In genomic region chr3:9951962-9952805, GRCh38 we compare ENCODE assay signal across 8 cellular contexts. TPM values are rescaled to one million over a fixed set of nuclear protein-coding genes. Genes with fewer than 3 reads are reported as not detected.
DNase-seq lines count a peak whose midpoint lies in the region; ATAC-seq and TF ChIP-seq lines count a peak whose summit lies in the region.

Gene PRRT3 (minus strand): TSS chr3:9952408. CDS start chr3:9950115, 2,293 bp downstream.

- peak; percentile 49 for DNase-seq in GDM1 (lab: John Stamatoyannopoulos, UW)
- DNase-seq in KBM-7: peak; percentile 49
- no peak for DNase-seq in colonic mucosa
- peak; percentile 40 to 49 for DNase-seq in lung microvascular endothelial cell (ENCODE audit: low read depth in 2 of 2)
- peak; percentile 13 to 56 (median 22) for DNase-seq in stimulated activated naive CD4-positive, alpha-beta T cell (lab: John Stamatoyannopoulos, UW)

- H3K9ac ChIP-seq in colonic mucosa (ENCODE audit: low read depth in 2 of 2, low read length in 2 of 2): peak within 1 kb of the TSS in 1 of 2 donors; percentile 69

- no peaks in the 10 kb centered on the region for H3K27me3 ChIP-seq in colonic mucosa

- H3K27ac ChIP-seq in colonic mucosa: no peak within 1 kb of the TSS

- TF ChIP-seq CTCF in colonic mucosa (IDR thresholded peaks at IDR 0.05): no peak

- H3K4me3 ChIP-seq in colonic mucosa: peak within 1 kb of the TSS; percentile 39

- ATAC-seq in GM21423 (IDR thresholded peaks at IDR 0.05; ENCODE audit: unreplicated experiment) (peak; percentile 67), HG02763 (IDR thresholded peaks at IDR 0.05; ENCODE audit: unreplicated experiment) (no peak)
- ATAC-seq in activated CD4-positive, CD25-positive, alpha-beta regulatory T cell treated with anti-CD3 and anti-CD28 coated beads, Interleukin-2, amount 50 U/mL, for 24 hours: peak; percentile 88 to 92

- no peaks in the 10 kb centered on the region for H3K36me3 ChIP-seq in colonic mucosa

- peaks cover 5% of the 10 kb centered on the region for H3K4me1 ChIP-seq in colonic mucosa

- no peaks in the 10 kb centered on the region for H3K9me3 ChIP-seq in colonic mucosa

- in situ Hi-C loops in KBM-7 (cut with MboI; ENCODE audit: low pct_unique_long_range_greater_than_20kb, low sequenced_read_pairs): no loop called here

- intact Hi-C loops in colonic mucosa (cut with DNase I): no loop called here

RNA-seq across cellular contexts. Expression of gene PRRT3, which starts in this region (rescaled TPM):
- total RNA-seq in colonic mucosa (1 to 10 TPM in 1 of 2 donors, under 1 TPM in 1; 0.96 to 1.1 TPM), lung microvascular endothelial cell (0.44 and 0.60 TPM in 2 replicates)

Comparison
In these comparisons a context has a peak if more than half of its experiments do, and no peak if none do; other contexts are left out.
1. Peak in DNase-seq in lung microvascular endothelial cell; RNA of the gene not detected or under 1 TPM.